ENCODE assay signal across 19 cellular contexts in the genomic region with DNA sequence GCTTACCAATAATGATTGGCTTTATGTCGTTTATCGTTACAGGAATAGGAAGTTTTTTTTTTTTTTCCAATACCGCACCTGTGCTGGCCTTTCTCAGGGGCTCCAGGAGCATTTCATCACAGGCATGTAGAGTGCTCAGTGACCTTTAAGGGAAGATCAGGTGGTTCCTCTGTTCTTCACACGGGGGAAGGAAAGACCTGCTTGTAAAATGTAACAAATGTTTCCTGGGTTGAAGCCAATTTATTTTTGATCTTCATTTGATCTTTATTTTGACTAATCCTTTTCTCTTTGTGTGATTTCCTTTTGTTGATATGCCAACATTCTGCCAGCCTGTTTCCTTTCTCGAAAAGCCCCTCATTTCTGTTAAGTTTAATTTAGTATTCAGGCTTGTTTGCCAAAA.
DNase-seq lines count a peak whose midpoint lies in the region; ATAC-seq and TF ChIP-seq lines count a peak whose summit lies in the region.
"Had no signal": no experiment of that assay in that cellular context is flagged by ENCODE, and none has a peak within 500 bp of the region (broad histone marks: within the 10 kb centered on the region; RNA-seq: fewer than 3 reads in every experiment).

No MANE protein-coding gene starts in this region.

- H3K4me3 Mint-ChIP-seq in activated naive CD4-positive, alpha-beta T cell treated with anti-CD3 and anti-CD28 coated beads for 36 hours, result peak overlapping the region; percentile 45
- H3K4me3 Mint-ChIP-seq in activated T-helper 1 cell treated with anti-CD3 and anti-CD28 coated beads, Interleukin-12 subunit alpha, Interleukin-12 subunit beta, Interleukin-2, Interleukin-4 antibody, amounts not matched to agents 30 ng/mL and 10 ng/mL and 1 ng/mL, durations not matched to agents 14 hours and 24 hours and 36 hours, result peak overlapping the region; percentile 64
- peak overlapping the region; percentile 29 to 48 for H3K4me3 Mint-ChIP-seq in stimulated activated naive B cell treated with anti-CD40 and anti-IgM and Interleukin-4, amounts not matched to agents 10 μg/mL and 1 μg/mL and 100 μg/mL, for 72 hours

- DNase-seq in activated naive CD4-positive, alpha-beta T cell treated with anti-CD3 and anti-CD28 coated beads for 36 hours, result peak; percentile 33
- no peak for DNase-seq in activated naive CD4-positive, alpha-beta T cell treated with anti-CD3 and anti-CD28 coated beads, Interleukin-2, amount 50 U/mL, for 16 hours
- no peak for DNase-seq in activated T-helper 1 cell treated with anti-CD3 and anti-CD28 coated beads, Interleukin-12 subunit alpha, Interleukin-12 subunit beta, Interleukin-2, Interleukin-4 antibody, amounts not matched to agents 30 ng/mL and 10 ng/mL and 1 ng/mL, durations not matched to agents 14 hours and 24 hours and 36 hours (ENCODE audit: low spot score)
- no peak for DNase-seq in stimulated activated naive B cell treated with anti-CD40 and anti-IgM and Interleukin-4, amounts not matched to agents 10 μg/mL and 1 μg/mL and 100 μg/mL, for 72 hours
- DNase-seq in ureter (ENCODE audit: low spot score), result no peak
- no peak for DNase-seq in SKM-1 treated with dmso at 0.1 percent for 144 hours (lab: John Stamatoyannopoulos, UW; ENCODE audit: unreplicated experiment)
- DNase-seq: brain microvascular endothelial cell, KBM-7, mucosa of descending colon, NCI-H1092 treated with DMSO at 0.1 percent for 48 hours, NCI-H2107, NCI-H526, OCI-M1, SHP77, testis had no signal

- H3K27ac ChIP-seq in KMS-11, result no peak overlapping the region
- H3K27ac ChIP-seq: brain microvascular endothelial cell, neutrophil, testis had no signal

- ATAC-seq in stimulated activated naive B cell treated with anti-CD40 and anti-IgM and Interleukin-4, amounts not matched to agents 10 μg/mL and 1 μg/mL and 100 μg/mL, for 72 hours (replicated peaks), result peak; percentile 21 to 28
- ATAC-seq in GM18870 (IDR thresholded peaks at IDR 0.05; ENCODE audit: unreplicated experiment), result no peak
- ATAC-seq: mucosa of descending colon had no signal

- H3K79me2 ChIP-seq in KMS-11 (ENCODE audit: insufficient read depth, low read depth), result no peaks in the 10 kb centered on the region

- no peak for TF ChIP-seq CTCF in KMS-11 (conservative IDR thresholded peaks at IDR 0.05; ENCODE audit: low read depth, low read length)

- no peaks in the 10 kb centered on the region for H3K27me3 ChIP-seq in KMS-11 (ENCODE audit: insufficient read depth, low read depth)
- H3K27me3 ChIP-seq: brain microvascular endothelial cell, neutrophil, testis had no signal

- H3K4me1 Mint-ChIP-seq in activated naive CD4-positive, alpha-beta T cell treated with anti-CD3 and anti-CD28 coated beads for 36 hours (ENCODE audit: low read depth), result peaks cover 75% of the 10 kb centered on the region
- peaks cover 88% of the 10 kb centered on the region for H3K4me1 Mint-ChIP-seq in activated T-helper 1 cell treated with anti-CD3 and anti-CD28 coated beads, Interleukin-12 subunit alpha, Interleukin-12 subunit beta, Interleukin-2, Interleukin-4 antibody, amounts not matched to agents 30 ng/mL and 10 ng/mL and 1 ng/mL, durations not matched to agents 14 hours and 24 hours and 36 hours (ENCODE audit: low read depth)
- peaks cover 37 to 67% of the 10 kb centered on the region in 2 donors for H3K4me1 Mint-ChIP-seq in stimulated activated naive B cell treated with anti-CD40 and anti-IgM and Interleukin-4, amounts not matched to agents 10 μg/mL and 1 μg/mL and 100 μg/mL, for 72 hours

- no peak overlapping the region for H2AFZ ChIP-seq in KMS-11 (ENCODE audit: low read depth)

- H3K4me2 ChIP-seq in KMS-11, result peak overlapping the region; percentile 45; the same call in 1 of the 2 replicates
- H3K4me2 ChIP-seq: smooth muscle cell had no signal

- no peaks in the 10 kb centered on the region for H3K36me3 Mint-ChIP-seq in activated naive CD4-positive, alpha-beta T cell treated with anti-CD3 and anti-CD28 coated beads for 36 hours (ENCODE audit: low read depth)
- peaks cover 9% of the 10 kb centered on the region for H3K36me3 Mint-ChIP-seq in activated T-helper 1 cell treated with anti-CD3 and anti-CD28 coated beads, Interleukin-12 subunit alpha, Interleukin-12 subunit beta, Interleukin-2, Interleukin-4 antibody, amounts not matched to agents 30 ng/mL and 10 ng/mL and 1 ng/mL, durations not matched to agents 14 hours and 24 hours and 36 hours (ENCODE audit: low read depth)
- peaks cover 5% of the 10 kb centered on the region in 2 donors for H3K36me3 Mint-ChIP-seq in stimulated activated naive B cell treated with anti-CD40 and anti-IgM and Interleukin-4, amounts not matched to agents 10 μg/mL and 1 μg/mL and 100 μg/mL, for 72 hours

- H3K4me3 ChIP-seq in KMS-11 (IDR thresholded peaks at IDR 0.05; ENCODE audit: insufficient read depth, low read depth, low read length), result no peak overlapping the region
- H3K4me3 ChIP-seq: mucosa of descending colon, smooth muscle cell, testis had no signal

- intact Hi-C loops in activated naive CD4-positive, alpha-beta T cell treated with anti-CD3 and anti-CD28 coated beads for 36 hours (cut with micrococcal nuclease), result loop anchor here (1.0 kb wide), 6 partner anchors 12 to 102 kb away; partner anchors contain the start of gene HBS1L
- intact Hi-C loops in activated T-helper 1 cell treated with anti-CD3 and anti-CD28 coated beads, Interleukin-12 subunit alpha, Interleukin-12 subunit beta, Interleukin-2, Interleukin-4 antibody, amounts not matched to agents 30 ng/mL and 10 ng/mL and 1 ng/mL, durations not matched to agents 14 hours and 24 hours and 36 hours (cut with micrococcal nuclease), result loop anchor here (5.0 to 10.0 kb wide), 3 partner anchors 381 to 942 kb away; partner anchors contain the start of gene AHI1

- H3K27me3 Mint-ChIP-seq in activated naive CD4-positive, alpha-beta T cell treated with anti-CD3 and anti-CD28 coated beads for 36 hours (ENCODE audit: low read depth), result no peaks in the 10 kb centered on the region
- no peaks in the 10 kb centered on the region for H3K27me3 Mint-ChIP-seq in activated T-helper 1 cell treated with anti-CD3 and anti-CD28 coated beads, Interleukin-12 subunit alpha, Interleukin-12 subunit beta, Interleukin-2, Interleukin-4 antibody, amounts not matched to agents 30 ng/mL and 10 ng/mL and 1 ng/mL, durations not matched to agents 14 hours and 24 hours and 36 hours (ENCODE audit: insufficient read depth)
- peaks cover 9 to 12% of the 10 kb centered on the region in 2 donors for H3K27me3 Mint-ChIP-seq in stimulated activated naive B cell treated with anti-CD40 and anti-IgM and Interleukin-4, amounts not matched to agents 10 μg/mL and 1 μg/mL and 100 μg/mL, for 72 hours

- H3K4me1 ChIP-seq in KMS-11 (ENCODE audit: low read depth, poor library complexity, severe bottlenecking), result peaks cover 23% of the 10 kb centered on the region
- H3K4me1 ChIP-seq: testis had no signal

- H3K9ac ChIP-seq in KMS-11, result no peak overlapping the region

- peak overlapping the region; percentile 88 for H3K27ac Mint-ChIP-seq in activated naive CD4-positive, alpha-beta T cell treated with anti-CD3 and anti-CD28 coated beads for 36 hours
- H3K27ac Mint-ChIP-seq in activated T-helper 1 cell treated with anti-CD3 and anti-CD28 coated beads, Interleukin-12 subunit alpha, Interleukin-12 subunit beta, Interleukin-2, Interleukin-4 antibody, amounts not matched to agents 30 ng/mL and 10 ng/mL and 1 ng/mL, durations not matched to agents 14 hours and 24 hours and 36 hours, result peak overlapping the region; percentile 97
- peak overlapping the region; percentile 76 for H3K27ac Mint-ChIP-seq in stimulated activated naive B cell treated with anti-CD40 and anti-IgM and Interleukin-4, amounts not matched to agents 10 μg/mL and 1 μg/mL and 100 μg/mL, for 72 hours

- no peaks in the 10 kb centered on the region for H3K9me3 Mint-ChIP-seq in activated naive CD4-positive, alpha-beta T cell treated with anti-CD3 and anti-CD28 coated beads for 36 hours
- H3K9me3 Mint-ChIP-seq in activated T-helper 1 cell treated with anti-CD3 and anti-CD28 coated beads, Interleukin-12 subunit alpha, Interleukin-12 subunit beta, Interleukin-2, Interleukin-4 antibody, amounts not matched to agents 30 ng/mL and 10 ng/mL and 1 ng/mL, durations not matched to agents 14 hours and 24 hours and 36 hours, result peaks cover 13% of the 10 kb centered on the region
- peaks cover 0 to 6% of the 10 kb centered on the region in 2 donors for H3K9me3 Mint-ChIP-seq in stimulated activated naive B cell treated with anti-CD40 and anti-IgM and Interleukin-4, amounts not matched to agents 10 μg/mL and 1 μg/mL and 100 μg/mL, for 72 hours

- H3K36me3 ChIP-seq in KMS-11 (ENCODE audit: insufficient read depth), result no peaks in the 10 kb centered on the region
- H3K36me3 ChIP-seq: brain microvascular endothelial cell, neutrophil had no signal

- no peaks in the 10 kb centered on the region for H4K20me1 ChIP-seq in KMS-11 (ENCODE audit: insufficient read depth)

- CTCF ChIA-PET in activated naive CD4-positive, alpha-beta T cell treated with anti-CD3 and anti-CD28 coated beads for 36 hours (lab: Charles Lee), result interaction anchor here (0.7 kb wide), 1 partner anchor 10 kb away, joined by 6 read pairs; no protein-coding TSS in a partner anchor
